Comparison of ENCODE assay signal across 1 cellular context in genomic region chr14:103196716-103197115, GRCh38.
TF ChIP-seq lines count a peak whose summit lies in the region.

No MANE protein-coding gene starts in this region.

TF ChIP-seq in IMR-90, 13 proteins besides CTCF, POLR2A, EP300 and RAD21 (continued from another document):
- no peak for TF ChIP-seq ELK1 (IDR thresholded peaks at IDR 0.05; ENCODE audit: borderline replicate concordance, low read depth, low read length)
- TF ChIP-seq RFX5 (IDR thresholded peaks at IDR 0.05; ENCODE audit: low read depth, low read length) = no peak
- no peak for TF ChIP-seq FOS (IDR thresholded peaks at IDR 0.05; ENCODE audit: low read depth, low read length)
- TF ChIP-seq BHLHE40 (IDR thresholded peaks at IDR 0.05; ENCODE audit: low read depth, low read length) = no peak
- TF ChIP-seq RCOR1 (IDR thresholded peaks at IDR 0.05; ENCODE audit: insufficient replicate concordance, low read length) = no peak
- no peak for TF ChIP-seq CHD1 (IDR thresholded peaks at IDR 0.05; ENCODE audit: low read depth, low read length)
- TF ChIP-seq NFE2L2 (IDR thresholded peaks at IDR 0.05; ENCODE audit: low read depth, low read length) = no peak
